In the genomic region with DNA sequence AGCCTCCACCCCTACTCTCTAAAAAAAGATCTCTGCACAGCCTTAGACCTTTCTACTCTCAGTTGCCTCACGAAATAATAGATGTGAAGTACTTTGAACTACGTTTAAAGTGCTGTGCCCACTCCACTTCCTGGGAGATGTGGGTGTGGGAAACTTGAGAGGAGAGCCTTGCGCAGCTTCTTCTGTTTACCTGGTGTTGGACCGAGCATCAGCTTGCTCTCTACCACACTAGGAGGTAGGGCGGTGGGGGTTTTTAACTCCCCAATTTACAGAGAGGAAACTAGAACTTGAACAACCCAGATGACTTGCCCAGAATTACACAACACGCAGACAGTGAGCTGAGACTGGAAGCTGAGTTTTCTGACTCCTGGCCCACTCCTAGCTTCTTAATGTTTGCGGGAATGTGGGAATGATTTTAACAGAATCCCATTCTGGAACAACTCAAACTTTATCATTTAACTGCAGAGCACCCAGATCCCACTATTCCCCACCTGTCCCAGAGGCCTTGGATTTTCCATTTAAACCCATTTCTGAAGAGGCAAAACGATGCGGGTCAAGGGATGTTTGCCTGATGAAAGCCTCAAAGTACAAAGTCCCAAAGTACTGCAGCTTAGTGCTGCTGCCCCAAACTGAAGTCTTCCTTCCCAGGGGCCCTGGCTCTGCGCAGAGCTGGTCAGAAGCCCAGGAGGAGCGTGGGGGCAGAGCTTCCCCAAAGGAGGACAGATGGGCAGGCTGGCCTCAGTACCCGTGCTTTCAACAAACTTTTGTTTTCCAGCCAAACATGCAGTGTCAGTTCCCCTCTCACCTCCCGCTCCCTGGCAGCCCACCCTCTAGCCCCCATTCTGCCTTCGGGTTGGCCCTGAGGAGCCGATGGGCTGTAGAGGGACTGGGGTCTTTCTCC, we compare ENCODE assay signal across 8 cellular contexts. TPM values are rescaled to one million over a fixed set of nuclear protein-coding genes. Genes with fewer than 3 reads are reported as not detected.
A peak's percentile ranks its signal among the peaks of the same experiment; 100 is the strongest.
DNase-seq lines count a peak whose midpoint lies in the region; ATAC-seq and TF ChIP-seq lines count a peak whose summit lies in the region.

No MANE protein-coding gene starts in this region.

- H3K36me3 ChIP-seq in right atrium auricular region (no peaks in the 10 kb centered on the region), subcutaneous abdominal adipose tissue (ENCODE audit: control insufficient read depth in 5 of 5, insufficient read depth in 5 of 5, low read length in 5 of 5) (no peaks in the 10 kb centered on the region)

- TF ChIP-seq CTCF in right atrium auricular region (IDR thresholded peaks at IDR 0.05) = no peak

- H3K9ac ChIP-seq in subcutaneous abdominal adipose tissue (ENCODE audit: low read length in 5 of 5) = peak overlapping the region in 4 of 5 donors; percentile 40 to 67 (median 54)

- H3K9me3 ChIP-seq in right atrium auricular region (no peaks in the 10 kb centered on the region), subcutaneous abdominal adipose tissue (ENCODE audit: control insufficient read depth in 5 of 5, low read length in 5 of 5) (no peaks in the 10 kb centered on the region)

- peak; percentile 35 for DNase-seq in NK-92 treated with Interleukin-12 subunit alpha and Interleukin-12 subunit beta, amount 100 ng/mL, for 24 hours (lab: John Stamatoyannopoulos, UW)
- DNase-seq in NK-92 (lab: John Stamatoyannopoulos, UW; ENCODE audit: unreplicated experiment) (no peak), right atrium auricular region (ENCODE audit: low spot score) (no peak), hepatic stellate cell (ENCODE audit: low spot score) (no peak), NCI-H748 treated with DMSO at 0.1 percent for 48 hours (lab: John Stamatoyannopoulos, UW) (no peak)
- DNase-seq in activated CD4-positive, alpha-beta T cell treated with anti-CD3 and anti-CD28 coated beads, Interleukin-2, amount 50 U/mL, for 1 hour = peak; percentile 50

- H3K4me3 ChIP-seq in right atrium auricular region (no peak overlapping the region), subcutaneous abdominal adipose tissue (ENCODE audit: low read depth in 1 of 5, low read length in 5 of 5) (peak overlapping the region in 3 of 5 donors; percentile 2 to 40 (median 30))

- H3K27me3 ChIP-seq in right atrium auricular region (no peaks in the 10 kb centered on the region), subcutaneous abdominal adipose tissue (ENCODE audit: control insufficient read depth in 5 of 5, insufficient read depth in 4 of 5, low read length in 5 of 5) (no peaks in the 10 kb centered on the region)

- no peak for ATAC-seq in GM18867 (IDR thresholded peaks at IDR 0.05; ENCODE audit: unreplicated experiment)

- H3K27ac ChIP-seq in right atrium auricular region (peak overlapping the region; percentile 85 to 96), subcutaneous abdominal adipose tissue (ENCODE audit: low read depth, low read length) (peak overlapping the region; percentile 95)

- H3K4me1 ChIP-seq in right atrium auricular region (peaks cover 0 to 80% of the 10 kb centered on the region in 2 donors), subcutaneous abdominal adipose tissue (ENCODE audit: control insufficient read depth in 5 of 5, insufficient read depth in 5 of 5, low read length in 5 of 5) (peaks cover 26 to 80% (median 77%) of the 10 kb centered on the region in 5 donors)

RNA-seq across cellular contexts. Expression of gene BTG2, which starts 19.0 kb away (rescaled TPM):
- total RNA-seq in right atrium auricular region = 100 to 1,000 TPM; 132 to 254 TPM

RNA-seq across cellular contexts. Expression of gene FMOD, which starts 26.6 kb away (rescaled TPM):
- 100 to 1,000 TPM in 1 of 2 donors, 10 to 100 TPM in 1; 34.2 to 122 TPM for total RNA-seq in right atrium auricular region

Comparison
In these comparisons a context has a peak if more than half of its experiments do, and no peak if none do; other contexts are left out.
1. DNase-seq: peak in NK-92 treated with Interleukin-12 subunit alpha and Interleukin-12 subunit beta, amount 100 ng/mL, for 24 hours (single experiment) and activated CD4-positive, alpha-beta T cell treated with anti-CD3 and anti-CD28 coated beads, Interleukin-2, amount 50 U/mL, for 1 hour (single experiment); none in NK-92 (single experiment), right atrium auricular region (single experiment), hepatic stellate cell (single experiment) and NCI-H748 treated with DMSO at 0.1 percent for 48 hours (single experiment).
2. H3K4me3 ChIP-seq: peak in subcutaneous abdominal adipose tissue (3 of 5); none in right atrium auricular region (0 of 2).